In the genomic region with DNA sequence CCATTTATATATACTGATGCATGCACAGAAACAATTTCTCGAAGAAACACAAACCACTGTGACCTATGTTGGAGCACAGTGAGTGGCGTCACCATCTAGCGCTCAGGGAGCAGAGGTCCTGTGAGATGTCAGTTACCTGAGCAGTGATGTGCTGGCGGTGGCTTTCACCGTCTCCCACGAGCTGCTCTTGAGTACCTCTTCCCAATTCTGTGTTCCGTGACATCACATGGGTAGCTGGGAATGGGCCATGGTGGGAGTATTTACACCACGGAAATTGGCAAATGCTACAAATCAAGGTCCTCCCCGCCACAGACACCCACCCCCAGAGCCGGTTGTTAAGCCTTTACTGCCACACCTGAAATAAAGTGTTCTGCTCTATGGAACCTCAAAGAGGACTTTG, we compare ENCODE assay signal across 1 cellular context.
TF ChIP-seq lines count a peak whose summit lies in the region.

No MANE protein-coding gene starts in this region.

TF ChIP-seq in HepG2, 621 proteins besides CTCF, POLR2A, EP300 and RAD21:
- TF ChIP-seq, protein P1, sequence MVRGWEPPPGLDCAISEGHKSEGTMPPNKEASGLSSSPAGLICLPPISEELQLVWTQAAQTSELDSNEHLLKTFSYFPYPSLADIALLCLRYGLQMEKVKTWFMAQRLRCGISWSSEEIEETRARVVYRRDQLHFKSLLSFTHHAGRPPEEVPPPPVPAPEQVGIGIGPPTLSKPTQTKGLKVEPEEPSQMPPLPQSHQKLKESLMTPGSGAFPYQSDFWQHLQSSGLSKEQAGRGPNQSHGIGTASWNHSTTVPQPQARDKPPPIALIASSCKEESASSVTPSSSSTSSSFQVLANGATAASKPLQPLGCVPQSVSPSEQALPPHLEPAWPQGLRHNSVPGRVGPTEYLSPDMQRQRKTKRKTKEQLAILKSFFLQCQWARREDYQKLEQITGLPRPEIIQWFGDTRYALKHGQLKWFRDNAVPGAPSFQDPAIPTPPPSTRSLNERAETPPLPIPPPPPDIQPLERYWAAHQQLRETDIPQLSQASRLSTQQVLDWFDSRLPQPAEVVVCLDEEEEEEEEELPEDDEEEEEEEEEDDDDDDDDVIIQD (CRISPR knock-in tag; IDR thresholded peaks at IDR 0.05; ENCODE audit: low read depth), result no peak
- TF ChIP-seq MZF1 (CRISPR knock-in tag; IDR thresholded peaks at IDR 0.05; ENCODE audit: borderline replicate concordance) (no peak), CREB1 (IDR thresholded peaks at IDR 0.05) (0 out of 2 replicates have a peak, but pooled peaks have one; percentile 2), CREB1 (CRISPR knock-in tag; IDR thresholded peaks at IDR 0.05) (no peak), FIP1L1 (IDR thresholded peaks at IDR 0.05; ENCODE audit: borderline replicate concordance, insufficient read depth, low read depth, low read length) (no peak), EHMT2 (IDR thresholded peaks at IDR 0.05; ENCODE audit: borderline replicate concordance, low read depth, low read length) (no peak), TBX2 (CRISPR knock-in tag; IDR thresholded peaks at IDR 0.05; ENCODE audit: borderline replicate concordance) (no peak), SP4 (CRISPR knock-in tag; IDR thresholded peaks at IDR 0.05) (no peak), MAFF (IDR thresholded peaks at IDR 0.05; ENCODE audit: low read depth, low read length) (no peak), ZNF879 (CRISPR knock-in tag; IDR thresholded peaks at IDR 0.05) (no peak), FLYWCH1 (CRISPR knock-in tag; IDR thresholded peaks at IDR 0.05) (no peak)
- TF ChIP-seq, protein P2, sequence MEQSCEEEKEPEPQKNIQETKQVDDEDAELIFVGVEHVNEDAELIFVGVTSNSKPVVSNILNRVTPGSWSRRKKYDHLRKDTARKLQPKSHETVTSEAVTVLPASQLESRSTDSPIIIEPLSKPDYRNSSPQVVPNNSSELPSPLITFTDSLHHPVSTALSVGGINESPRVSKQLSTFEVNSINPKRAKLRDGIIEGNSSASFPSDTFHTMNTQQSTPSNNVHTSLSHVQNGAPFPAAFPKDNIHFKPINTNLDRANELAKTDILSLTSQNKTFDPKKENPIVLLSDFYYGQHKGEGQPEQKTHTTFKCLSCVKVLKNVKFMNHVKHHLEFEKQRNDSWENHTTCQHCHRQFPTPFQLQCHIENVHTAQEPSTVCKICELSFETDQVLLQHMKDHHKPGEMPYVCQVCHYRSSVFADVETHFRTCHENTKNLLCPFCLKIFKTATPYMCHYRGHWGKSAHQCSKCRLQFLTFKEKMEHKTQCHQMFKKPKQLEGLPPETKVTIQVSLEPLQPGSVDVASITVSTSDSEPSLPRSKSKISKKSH (CRISPR knock-in tag; IDR thresholded peaks at IDR 0.05; ENCODE audit: borderline replicate concordance), result no peak
- TF ChIP-seq, protein P3, sequence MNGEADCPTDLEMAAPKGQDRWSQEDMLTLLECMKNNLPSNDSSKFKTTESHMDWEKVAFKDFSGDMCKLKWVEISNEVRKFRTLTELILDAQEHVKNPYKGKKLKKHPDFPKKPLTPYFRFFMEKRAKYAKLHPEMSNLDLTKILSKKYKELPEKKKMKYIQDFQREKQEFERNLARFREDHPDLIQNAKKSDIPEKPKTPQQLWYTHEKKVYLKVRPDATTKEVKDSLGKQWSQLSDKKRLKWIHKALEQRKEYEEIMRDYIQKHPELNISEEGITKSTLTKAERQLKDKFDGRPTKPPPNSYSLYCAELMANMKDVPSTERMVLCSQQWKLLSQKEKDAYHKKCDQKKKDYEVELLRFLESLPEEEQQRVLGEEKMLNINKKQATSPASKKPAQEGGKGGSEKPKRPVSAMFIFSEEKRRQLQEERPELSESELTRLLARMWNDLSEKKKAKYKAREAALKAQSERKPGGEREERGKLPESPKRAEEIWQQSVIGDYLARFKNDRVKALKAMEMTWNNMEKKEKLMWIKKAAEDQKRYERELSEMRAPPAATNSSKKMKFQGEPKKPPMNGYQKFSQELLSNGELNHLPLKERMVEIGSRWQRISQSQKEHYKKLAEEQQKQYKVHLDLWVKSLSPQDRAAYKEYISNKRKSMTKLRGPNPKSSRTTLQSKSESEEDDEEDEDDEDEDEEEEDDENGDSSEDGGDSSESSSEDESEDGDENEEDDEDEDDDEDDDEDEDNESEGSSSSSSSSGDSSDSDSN (CRISPR knock-in tag; IDR thresholded peaks at IDR 0.05), result no peak
- TF ChIP-seq, protein P4, sequence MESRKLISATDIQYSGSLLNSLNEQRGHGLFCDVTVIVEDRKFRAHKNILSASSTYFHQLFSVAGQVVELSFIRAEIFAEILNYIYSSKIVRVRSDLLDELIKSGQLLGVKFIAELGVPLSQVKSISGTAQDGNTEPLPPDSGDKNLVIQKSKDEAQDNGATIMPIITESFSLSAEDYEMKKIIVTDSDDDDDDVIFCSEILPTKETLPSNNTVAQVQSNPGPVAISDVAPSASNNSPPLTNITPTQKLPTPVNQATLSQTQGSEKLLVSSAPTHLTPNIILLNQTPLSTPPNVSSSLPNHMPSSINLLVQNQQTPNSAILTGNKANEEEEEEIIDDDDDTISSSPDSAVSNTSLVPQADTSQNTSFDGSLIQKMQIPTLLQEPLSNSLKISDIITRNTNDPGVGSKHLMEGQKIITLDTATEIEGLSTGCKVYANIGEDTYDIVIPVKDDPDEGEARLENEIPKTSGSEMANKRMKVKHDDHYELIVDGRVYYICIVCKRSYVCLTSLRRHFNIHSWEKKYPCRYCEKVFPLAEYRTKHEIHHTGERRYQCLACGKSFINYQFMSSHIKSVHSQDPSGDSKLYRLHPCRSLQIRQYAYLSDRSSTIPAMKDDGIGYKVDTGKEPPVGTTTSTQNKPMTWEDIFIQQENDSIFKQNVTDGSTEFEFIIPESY (CRISPR knock-in tag; IDR thresholded peaks at IDR 0.05), result peak; percentile 46; the same call in 1 of the 2 replicates
